Comparison of ENCODE assay signal across 26 cellular contexts in genomic region chr3:155517907-155518306, GRCh38.
"Had no signal": no experiment of that assay in that cellular context is flagged by ENCODE, and none has a peak within 500 bp of the region (broad histone marks: within the 10 kb centered on the region; RNA-seq: fewer than 3 reads in every experiment).

No MANE protein-coding gene starts in this region.

- H3K27ac ChIP-seq: adrenal gland, ascending aorta, brain microvascular endothelial cell, esophagus muscularis mucosa, parathyroid adenoma, right lobe of liver, skin epidermis, stomach, transverse colon, vagina, WERI-Rb-1 had no signal

- H3K27ac Mint-ChIP-seq: activated CD4-positive, alpha-beta T cell treated with anti-CD3 and anti-CD28 coated beads, Interleukin-2, amount 10 ng/mL, durations not matched to agents 7 days and 5 days; activated CD8-positive, alpha-beta memory T cell treated with anti-CD3 and anti-CD28 coated beads, Interleukin-2, amount 10 ng/mL, durations not matched to agents 7 days and 5 days; activated CD8-positive, alpha-beta T cell treated with anti-CD3 and anti-CD28 coated beads for 36 hours; activated naive CD4-positive, alpha-beta T cell treated with anti-CD3 and anti-CD28 coated beads, Interleukin-2, amount 50 U/mL, for 72 hours; natural killer cell; stimulated activated effector memory CD8-positive, alpha-beta T cell treated with anti-CD3 and anti-CD28 coated beads, Interleukin-12 subunit alpha, Interleukin-12 subunit beta, amount 100 ng/mL, for 72 hours; T-cell; T-helper 2 cell treated with Interferon-gamma antibody and Interleukin-4, amounts not matched to agents 5 μg/mL and 100 μg/mL, for 36 hours had no signal

- H3K27me3 Mint-ChIP-seq: activated CD4-positive, alpha-beta T cell treated with anti-CD3 and anti-CD28 coated beads, Interleukin-2, amount 10 ng/mL, durations not matched to agents 7 days and 5 days; activated CD8-positive, alpha-beta memory T cell treated with anti-CD3 and anti-CD28 coated beads, Interleukin-2, amount 10 ng/mL, durations not matched to agents 7 days and 5 days; activated CD8-positive, alpha-beta T cell treated with anti-CD3 and anti-CD28 coated beads for 36 hours; central memory CD8-positive, alpha-beta T cell had no signal

- ATAC-seq: activated CD8-positive, alpha-beta memory T cell treated with anti-CD3 and anti-CD28 coated beads, Interleukin-2, amount 10 ng/mL, durations not matched to agents 7 days and 5 days; activated CD8-positive, alpha-beta T cell treated with anti-CD3 and anti-CD28 coated beads for 36 hours; activated naive CD4-positive, alpha-beta T cell treated with anti-CD3 and anti-CD28 coated beads, Interleukin-2, amount 50 U/mL, for 72 hours; left ventricle myocardium superior; right lobe of liver; stimulated activated effector memory CD8-positive, alpha-beta T cell treated with anti-CD3 and anti-CD28 coated beads, Interleukin-12 subunit alpha, Interleukin-12 subunit beta, amount 100 ng/mL, for 72 hours; T-cell had no signal

- H3K36me3 ChIP-seq: adrenal gland, ascending aorta, brain microvascular endothelial cell, esophagus muscularis mucosa, right lobe of liver, transverse colon, vagina, WERI-Rb-1 had no signal

- H3K4me3 ChIP-seq: adrenal gland, ascending aorta, esophagus muscularis mucosa, right lobe of liver, skin epidermis, stomach, transverse colon, vagina had no signal

- H3K9me3 ChIP-seq: adrenal gland, ascending aorta, esophagus muscularis mucosa, right lobe of liver, stomach, transverse colon, vagina had no signal

- H3K79me2 ChIP-seq: parathyroid adenoma had no signal

- H3K9me3 Mint-ChIP-seq: activated CD4-positive, alpha-beta T cell treated with anti-CD3 and anti-CD28 coated beads, Interleukin-2, amount 10 ng/mL, durations not matched to agents 7 days and 5 days; activated CD8-positive, alpha-beta T cell treated with anti-CD3 and anti-CD28 coated beads for 36 hours; activated naive CD4-positive, alpha-beta T cell treated with anti-CD3 and anti-CD28 coated beads, Interleukin-2, amount 50 U/mL, for 72 hours; central memory CD8-positive, alpha-beta T cell had no signal

- H3K9ac ChIP-seq: parathyroid adenoma had no signal

- H3K27me3 ChIP-seq: adrenal gland, ascending aorta, brain microvascular endothelial cell, esophagus muscularis mucosa, right lobe of liver, stomach, transverse colon, vagina had no signal

- H3K4me1 Mint-ChIP-seq: activated CD4-positive, alpha-beta T cell treated with anti-CD3 and anti-CD28 coated beads, Interleukin-2, amount 10 ng/mL, durations not matched to agents 7 days and 5 days; activated CD8-positive, alpha-beta memory T cell treated with anti-CD3 and anti-CD28 coated beads, Interleukin-2, amount 10 ng/mL, durations not matched to agents 7 days and 5 days; central memory CD8-positive, alpha-beta T cell; natural killer cell; stimulated activated effector memory CD8-positive, alpha-beta T cell treated with anti-CD3 and anti-CD28 coated beads, Interleukin-12 subunit alpha, Interleukin-12 subunit beta, amount 100 ng/mL, for 72 hours; T-cell had no signal

- DNase-seq: activated CD4-positive, alpha-beta T cell treated with anti-CD3 and anti-CD28 coated beads, Interleukin-2, amount 10 ng/mL, durations not matched to agents 7 days and 5 days; activated CD4-positive, CD25-positive, alpha-beta regulatory T cell treated with anti-CD3 and anti-CD28 coated beads, Interleukin-2, amount 50 U/mL, for 72 hours; activated CD8-positive, alpha-beta memory T cell treated with anti-CD3 and anti-CD28 coated beads, Interleukin-2, amount 10 ng/mL, durations not matched to agents 7 days and 5 days; activated CD8-positive, alpha-beta T cell treated with anti-CD3 and anti-CD28 coated beads for 36 hours; adrenal gland; brain microvascular endothelial cell; effector memory CD4-positive, alpha-beta T cell; hypothalamus; left ventricle myocardium superior; midbrain; natural killer cell; right lobe of liver; stimulated activated CD4-positive, alpha-beta T cell treated with anti-CD3 and anti-CD28 coated beads, Interleukin-2, amount 100 ng/mL, for 24 hours; stomach; T-cell; transverse colon; WERI-Rb-1 had no signal

- H3K4me1 ChIP-seq: adrenal gland, ascending aorta, esophagus muscularis mucosa, right lobe of liver, stomach, transverse colon, vagina had no signal

- H3K4me3 Mint-ChIP-seq: activated CD4-positive, alpha-beta T cell treated with anti-CD3 and anti-CD28 coated beads, Interleukin-2, amount 10 ng/mL, durations not matched to agents 7 days and 5 days; activated CD8-positive, alpha-beta memory T cell treated with anti-CD3 and anti-CD28 coated beads, Interleukin-2, amount 10 ng/mL, durations not matched to agents 7 days and 5 days; activated CD8-positive, alpha-beta T cell treated with anti-CD3 and anti-CD28 coated beads for 36 hours; central memory CD8-positive, alpha-beta T cell; natural killer cell; stimulated activated effector memory CD8-positive, alpha-beta T cell treated with anti-CD3 and anti-CD28 coated beads, Interleukin-12 subunit alpha, Interleukin-12 subunit beta, amount 100 ng/mL, for 72 hours; T-cell; T-helper 2 cell treated with Interferon-gamma antibody and Interleukin-4, amounts not matched to agents 5 μg/mL and 100 μg/mL, for 36 hours had no signal

- H3K36me3 Mint-ChIP-seq: activated CD8-positive, alpha-beta memory T cell treated with anti-CD3 and anti-CD28 coated beads, Interleukin-2, amount 10 ng/mL, durations not matched to agents 7 days and 5 days; natural killer cell; stimulated activated effector memory CD8-positive, alpha-beta T cell treated with anti-CD3 and anti-CD28 coated beads, Interleukin-12 subunit alpha, Interleukin-12 subunit beta, amount 100 ng/mL, for 72 hours; T-cell had no signal
